ENCODE assay signal across 20 cellular contexts in genomic region chr11:79845002-79845709, GRCh38.
DNase-seq lines count a peak whose midpoint lies in the region; ATAC-seq, FAIRE-seq and TF ChIP-seq lines count a peak whose summit lies in the region.
"Had no signal": no experiment of that assay in that cellular context is flagged by ENCODE, and none has a peak within 500 bp of the region (broad histone marks: within the 10 kb centered on the region; RNA-seq: fewer than 3 reads in every experiment).

No MANE protein-coding gene starts in this region.

- intact Hi-C loops in Right ventricle myocardium superior (cut with DNase I), result no loop called here
- intact Hi-C loops in right cardiac atrium (cut with DNase I), result no loop called here
- intact Hi-C loops in left ventricle myocardium superior (cut with micrococcal nuclease), result no loop called here
- intact Hi-C loops in tibial artery (cut with DNase I; ENCODE audit: low total_unique reads), result no loop called here

- H2AK5ac ChIP-seq in trophoblast cell (ENCODE audit: low read length), result no peak overlapping the region

- 46% methylated on average over 3 of the region's 3 CpGs for WGBS in right cardiac atrium
- WGBS in trophoblast cell (ENCODE audit: extremely low coverage, insufficient coverage, insufficient read length), result no CpG with 5 or more reads among the region's 3 CpGs

- H3K27ac ChIP-seq in right cardiac atrium (ENCODE audit: low read length) (no peak overlapping the region), trophoblast cell (ENCODE audit: low read depth, low read length) (peak overlapping the region; percentile 65), tibial artery (no peak overlapping the region)
- H3K27ac ChIP-seq: BLaER1 treated with 17β-estradiol and CSF1 and Interleukin-3, amounts not matched to agents 10 nM and 100 nM had no signal

- H3K4me3 ChIP-seq in right cardiac atrium (ENCODE audit: low read length), result no peak overlapping the region
- no peak overlapping the region for H3K4me3 ChIP-seq in adipocyte (ENCODE audit: low read length)
- H3K4me3 ChIP-seq in trophoblast cell (ENCODE audit: low read depth, low read length), result no peak overlapping the region
- H3K4me3 ChIP-seq in tibial artery, result no peak overlapping the region
- H3K4me3 ChIP-seq: BLaER1 treated with 17β-estradiol and CSF1 and Interleukin-3, amounts not matched to agents 10 nM and 100 nM; GM23338 had no signal

- H3K79me1 ChIP-seq in trophoblast cell (ENCODE audit: low read length), result no peaks in the 10 kb centered on the region

- H3K4me2 ChIP-seq in trophoblast cell (ENCODE audit: low read length), result no peak overlapping the region
- H3K4me2 ChIP-seq: BLaER1 treated with 17β-estradiol and CSF1 and Interleukin-3, amounts not matched to agents 10 nM and 100 nM; GM23338 had no signal

- no peak overlapping the region for H3K23ac ChIP-seq in trophoblast cell (ENCODE audit: low read length)

- H4K12ac ChIP-seq in trophoblast cell (ENCODE audit: low read depth, low read length), result no peak overlapping the region

- peak overlapping the region; percentile 89 for H2BK12ac ChIP-seq in trophoblast cell (ENCODE audit: low read length)

- H3K14ac ChIP-seq in trophoblast cell (ENCODE audit: low read length), result no peak overlapping the region

- H3K18ac ChIP-seq in trophoblast cell (ENCODE audit: low read length), result peak overlapping the region; percentile 78

- H2AFZ ChIP-seq in trophoblast cell (ENCODE audit: insufficient read depth, low read length, poor library complexity), result peak overlapping the region; percentile 25
- H2AFZ ChIP-seq: GM23338 had no signal

- H4K91ac ChIP-seq in trophoblast cell (ENCODE audit: low read depth, low read length), result no peak overlapping the region

- TF ChIP-seq CTCF in tibial artery (IDR thresholded peaks at IDR 0.05), result no peak

- peak overlapping the region; percentile 14 for H2BK5ac ChIP-seq in trophoblast cell (ENCODE audit: low read depth, low read length, poor library complexity)

- H3K4me1 ChIP-seq in right cardiac atrium (ENCODE audit: control insufficient read depth, insufficient read depth, low read length), result no peaks in the 10 kb centered on the region
- H3K4me1 ChIP-seq in adipocyte (ENCODE audit: control insufficient read depth, insufficient read depth, low read length), result no peaks in the 10 kb centered on the region
- H3K4me1 ChIP-seq in trophoblast cell (ENCODE audit: control insufficient read depth in 1 of 2, insufficient read depth in 2 of 2, low read length in 2 of 2), result peaks cover 3% of the 10 kb centered on the region in 2 experiments
- H3K4me1 ChIP-seq in tibial artery, result no peaks in the 10 kb centered on the region
- H3K4me1 ChIP-seq: BLaER1 treated with 17β-estradiol and CSF1 and Interleukin-3, amounts not matched to agents 10 nM and 100 nM had no signal

- H3K27me3 ChIP-seq in right cardiac atrium (ENCODE audit: control insufficient read depth, insufficient read depth), result no peaks in the 10 kb centered on the region
- H3K27me3 ChIP-seq in adipocyte (replicated peaks; ENCODE audit: control insufficient read depth, insufficient read depth, low read length), result no peaks in the 10 kb centered on the region
- no peaks in the 10 kb centered on the region for H3K27me3 ChIP-seq in trophoblast cell (ENCODE audit: insufficient read depth, low read length)
- H3K27me3 ChIP-seq in tibial artery, result no peaks in the 10 kb centered on the region
- H3K27me3 ChIP-seq: BLaER1 treated with 17β-estradiol and CSF1 and Interleukin-3, amounts not matched to agents 10 nM and 100 nM had no signal

- no peak overlapping the region for H3K9ac ChIP-seq in adipocyte (ENCODE audit: low read length)
- no peak overlapping the region for H3K9ac ChIP-seq in trophoblast cell (ENCODE audit: low read length)
- H3K9ac ChIP-seq: BLaER1 treated with 17β-estradiol and CSF1 and Interleukin-3, amounts not matched to agents 10 nM and 100 nM had no signal

- DNase-seq in Right ventricle myocardium superior (no peak), right cardiac atrium (no peak), adipocyte (ENCODE audit: low read depth) (peak; percentile 26), left ventricle myocardium superior (no peak), trophoblast cell (no peak), tibial artery (no peak), GM12891 (ENCODE audit: insufficient read length, low spot score) (no peak)
- DNase-seq: 8988T; Calu3; CD8-positive, alpha-beta T cell; DMS 273 treated with DMSO at 0.1 percent for 48 hours; HCEC 1CT had no signal

- peak overlapping the region; percentile 22 for H2BK120ac ChIP-seq in trophoblast cell (ENCODE audit: insufficient read depth, low read length, poor library complexity)

- H3K36me3 ChIP-seq in adipocyte (ENCODE audit: control insufficient read depth, insufficient read depth, low read length, severe bottlenecking) (no peaks in the 10 kb centered on the region), trophoblast cell (ENCODE audit: control insufficient read depth in 1 of 2, insufficient read depth in 2 of 2, low read length in 2 of 2) (no peaks in the 10 kb centered on the region), tibial artery (no peaks in the 10 kb centered on the region)
- H3K36me3 ChIP-seq: BLaER1 treated with 17β-estradiol and CSF1 and Interleukin-3, amounts not matched to agents 10 nM and 100 nM had no signal

- FAIRE-seq in GM12891 (lab: Jason Lieb, UNC), result no peak
- FAIRE-seq: G401.6, GM12892, GM18507, H54, HepG2 had no signal

- no peaks in the 10 kb centered on the region for H3K9me3 ChIP-seq in right cardiac atrium (ENCODE audit: control insufficient read depth, low read length)
- H3K9me3 ChIP-seq in adipocyte (ENCODE audit: control insufficient read depth, low read length), result no peaks in the 10 kb centered on the region
- H3K9me3 ChIP-seq in trophoblast cell (ENCODE audit: insufficient read depth, low read depth, low read length), result no peaks in the 10 kb centered on the region
- peaks cover 0 to 2% (median 0%) of the 10 kb centered on the region in 3 donors for H3K9me3 ChIP-seq in tibial artery

- H3K79me2 ChIP-seq in trophoblast cell (ENCODE audit: control insufficient read depth, insufficient read depth, low read length, poor library complexity), result no peaks in the 10 kb centered on the region

- peak overlapping the region; percentile 19 for H4K8ac ChIP-seq in trophoblast cell (ENCODE audit: low read depth, low read length)

- H3K4ac ChIP-seq in trophoblast cell (ENCODE audit: low read depth, low read length), result no peak overlapping the region

- ATAC-seq in Right ventricle myocardium superior (ENCODE audit: poor library complexity) (peak; percentile 80), right cardiac atrium (no peak), left ventricle myocardium superior (peak; percentile 87), GM19328 (IDR thresholded peaks at IDR 0.05; ENCODE audit: unreplicated experiment) (no peak)
- ATAC-seq: CD8-positive, alpha-beta T cell; GM23338; HepG2 had no signal

- TF ChIP-seq POLR2A in GM12891 (IDR thresholded peaks at IDR 0.05; ENCODE audit: low read depth, low read length), result no peak

TF ChIP-seq in GM12891, 5 proteins besides CTCF, POLR2A, EP300 and RAD21:
- TF ChIP-seq SPI1 (IDR thresholded peaks at IDR 0.05; ENCODE audit: low read depth, low read length) (no peak), POLR2AphosphoS5 (IDR thresholded peaks at IDR 0.05; ENCODE audit: low read depth, low read length) (no peak), POU2F2 (IDR thresholded peaks at IDR 0.05; ENCODE audit: low read depth, low read length) (no peak), PAX5 (IDR thresholded peaks at IDR 0.05; ENCODE audit: insufficient read depth, low read length, severe bottlenecking) (no peak), TAF1 (IDR thresholded peaks at IDR 0.05; ENCODE audit: low read depth, low read length) (no peak)

Comparison
In these comparisons a context has a peak if more than half of its experiments do, and no peak if none do; other contexts are left out.
1. ATAC-seq: peak in Right ventricle myocardium superior (single experiment) and left ventricle myocardium superior (single experiment); none in right cardiac atrium (0 of 2) and GM19328 (single experiment).